1 cellular context compared by ENCODE assay signal in the genomic region with DNA sequence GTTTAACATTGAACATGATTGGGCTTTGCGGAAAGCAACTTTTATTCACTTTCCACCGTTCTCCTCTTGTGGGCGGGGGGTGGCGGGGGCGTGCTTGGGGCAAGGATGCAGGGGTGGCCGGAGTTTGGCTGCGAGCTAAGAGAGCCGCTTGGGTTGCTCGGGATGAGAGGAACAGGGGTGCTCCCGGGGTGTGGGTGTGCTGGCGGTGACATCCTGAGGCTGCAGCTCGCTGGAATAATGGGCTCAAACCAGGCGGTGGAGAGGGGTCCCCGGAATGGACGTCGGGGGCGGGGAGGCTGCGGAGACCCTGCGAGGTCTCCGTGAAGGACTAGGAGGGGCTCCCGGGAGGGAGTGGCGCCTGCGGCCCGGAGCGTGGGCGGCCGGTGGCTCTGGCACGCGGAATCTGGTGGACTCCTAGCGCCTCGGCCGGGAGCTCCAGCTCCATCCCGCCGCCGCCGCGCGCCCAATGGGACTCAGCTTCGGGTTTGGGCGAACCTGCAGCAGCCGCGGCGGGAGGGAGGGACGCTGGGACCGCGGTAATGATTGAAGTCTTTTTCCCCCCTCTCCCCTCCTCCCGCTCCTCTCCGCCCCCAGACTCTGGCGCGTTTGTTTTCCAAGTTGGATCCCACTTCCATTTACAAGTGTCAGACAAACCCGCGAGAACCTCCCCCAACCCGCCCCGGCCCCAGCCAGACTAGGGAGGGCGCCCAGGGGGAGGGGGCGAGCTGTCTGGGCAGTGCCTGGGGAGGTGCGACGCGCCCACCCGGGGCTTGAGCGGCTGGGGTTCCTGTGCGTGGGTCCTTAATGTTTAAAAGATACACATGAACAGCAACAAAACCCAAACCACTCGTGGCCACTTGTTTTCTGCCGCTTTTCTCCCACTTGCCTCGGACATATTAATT.
TF ChIP-seq lines count a peak whose summit lies in the region.

No MANE protein-coding gene starts in this region.

TF ChIP-seq in HEK293, 187 proteins besides CTCF, POLR2A, EP300 and RAD21 (continued from another document):
- TF ChIP-seq, protein P1, sequence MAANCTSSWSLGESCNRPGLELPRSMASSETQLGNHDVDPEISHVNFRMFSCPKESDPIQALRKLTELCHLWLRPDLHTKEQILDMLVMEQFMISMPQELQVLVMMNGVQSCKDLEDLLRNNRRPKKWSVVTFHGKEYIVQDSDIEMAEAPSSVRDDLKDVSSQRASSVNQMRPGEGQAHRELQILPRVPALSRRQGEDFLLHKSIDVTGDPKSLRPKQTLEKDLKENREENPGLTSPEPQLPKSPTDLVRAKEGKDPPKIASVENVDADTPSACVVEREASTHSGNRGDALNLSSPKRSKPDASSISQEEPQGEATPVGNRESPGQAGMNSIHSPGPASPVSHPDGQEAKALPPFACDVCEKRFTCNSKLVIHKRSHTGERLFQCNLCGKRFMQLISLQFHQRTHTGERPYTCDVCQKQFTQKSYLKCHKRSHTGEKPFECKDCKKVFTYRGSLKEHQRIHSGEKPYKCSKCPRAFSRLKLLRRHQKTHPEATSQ (tag by site-specific recombination; IDR thresholded peaks at IDR 0.05): no peak
- TF ChIP-seq ZNF791 (tag by site-specific recombination; IDR thresholded peaks at IDR 0.05) (no peak), ZNF10 (tag by site-specific recombination; IDR thresholded peaks at IDR 0.05) (no peak), ZNF16 (tag by site-specific recombination; IDR thresholded peaks at IDR 0.05; ENCODE audit: low read depth) (no peak), ZNF169 (tag by site-specific recombination; IDR thresholded peaks at IDR 0.05) (no peak), ZNF19 (tag by site-specific recombination; IDR thresholded peaks at IDR 0.05; ENCODE audit: low read depth) (no peak), ZNF701 (tag by site-specific recombination; IDR thresholded peaks at IDR 0.05) (no peak), ZNF37A (tag by site-specific recombination; IDR thresholded peaks at IDR 0.05) (no peak), ZNF404 (tag by site-specific recombination; IDR thresholded peaks at IDR 0.05) (no peak), ZNF350 (tag by site-specific recombination; IDR thresholded peaks at IDR 0.05) (no peak), ZNF121 (tag by site-specific recombination; IDR thresholded peaks at IDR 0.05) (no peak), SETDB1 (IDR thresholded peaks at IDR 0.05; ENCODE audit: insufficient read length, low read length) (no peak), ZNF114 (tag by site-specific recombination; IDR thresholded peaks at IDR 0.05) (no peak), SCRT1 (tag by site-specific recombination; IDR thresholded peaks at IDR 0.05; ENCODE audit: borderline replicate concordance) (no peak), ZNF768 (tag by site-specific recombination; IDR thresholded peaks at IDR 0.05) (no peak), ZIC2 (tag by site-specific recombination; IDR thresholded peaks at IDR 0.05) (no peak), ZNF571 (tag by site-specific recombination; IDR thresholded peaks at IDR 0.05) (no peak), KLF16 (tag by site-specific recombination; IDR thresholded peaks at IDR 0.05) (no peak)
- TF ChIP-seq, protein P2, sequence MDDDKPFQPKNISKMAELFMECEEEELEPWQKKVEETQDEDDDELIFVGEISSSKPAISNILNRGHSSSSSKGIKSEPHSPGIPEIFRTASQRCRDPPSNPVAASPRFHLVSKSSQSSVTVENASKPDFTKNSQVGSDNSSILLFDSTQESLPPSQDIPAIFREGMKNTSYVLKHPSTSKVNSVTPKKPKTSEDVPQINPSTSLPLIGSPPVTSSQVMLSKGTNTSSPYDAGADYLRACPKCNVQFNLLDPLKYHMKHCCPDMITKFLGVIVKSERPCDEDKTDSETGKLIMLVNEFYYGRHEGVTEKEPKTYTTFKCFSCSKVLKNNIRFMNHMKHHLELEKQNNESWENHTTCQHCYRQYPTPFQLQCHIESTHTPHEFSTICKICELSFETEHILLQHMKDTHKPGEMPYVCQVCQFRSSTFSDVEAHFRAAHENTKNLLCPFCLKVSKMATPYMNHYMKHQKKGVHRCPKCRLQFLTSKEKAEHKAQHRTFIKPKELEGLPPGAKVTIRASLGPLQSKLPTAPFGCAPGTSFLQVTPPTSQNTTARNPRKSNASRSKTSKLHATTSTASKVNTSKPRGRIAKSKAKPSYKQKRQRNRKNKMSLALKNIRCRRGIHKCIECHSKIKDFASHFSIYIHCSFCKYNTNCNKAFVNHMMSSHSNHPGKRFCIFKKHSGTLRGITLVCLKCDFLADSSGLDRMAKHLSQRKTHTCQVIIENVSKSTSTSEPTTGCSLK (tag by site-specific recombination; IDR thresholded peaks at IDR 0.05): no peak
- TF ChIP-seq, protein P3, sequence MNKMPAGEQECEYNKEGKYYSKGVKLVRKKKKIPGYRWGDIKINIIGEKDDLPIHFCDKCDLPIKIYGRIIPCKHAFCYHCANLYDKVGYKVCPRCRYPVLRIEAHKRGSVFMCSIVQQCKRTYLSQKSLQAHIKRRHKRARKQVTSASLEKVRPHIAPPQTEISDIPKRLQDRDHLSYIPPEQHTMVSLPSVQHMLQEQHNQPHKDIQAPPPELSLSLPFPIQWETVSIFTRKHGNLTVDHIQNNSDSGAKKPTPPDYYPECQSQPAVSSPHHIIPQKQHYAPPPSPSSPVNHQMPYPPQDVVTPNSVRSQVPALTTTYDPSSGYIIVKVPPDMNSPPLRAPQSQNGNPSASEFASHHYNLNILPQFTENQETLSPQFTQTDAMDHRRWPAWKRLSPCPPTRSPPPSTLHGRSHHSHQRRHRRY (tag by site-specific recombination; IDR thresholded peaks at IDR 0.05): no peak
